ENCODE assay signal across 8 cellular contexts in genomic region chr7:100563809-100564400, GRCh38. TPM values are rescaled to one million over a fixed set of nuclear protein-coding genes. Genes with fewer than 3 reads are reported as not detected.
DNase-seq lines count a peak whose midpoint lies in the region; ATAC-seq and TF ChIP-seq lines count a peak whose summit lies in the region.

No MANE protein-coding gene starts in this region.

- H3K9me3 ChIP-seq in mucosa of descending colon, result no peaks in the 10 kb centered on the region

- H3K9me3 Mint-ChIP-seq in endothelial cell (ENCODE audit: unreplicated experiment), result no peaks in the 10 kb centered on the region
- no peaks in the 10 kb centered on the region for H3K9me3 Mint-ChIP-seq in stimulated activated effector memory CD8-positive, alpha-beta T cell treated with anti-CD3 and anti-CD28 coated beads, Interleukin-12 subunit alpha, Interleukin-12 subunit beta, amount 100 ng/mL, for 72 hours

- peaks cover 16% of the 10 kb centered on the region for H3K36me3 Mint-ChIP-seq in endothelial cell (ENCODE audit: low read depth, unreplicated experiment)
- peaks cover 79% of the 10 kb centered on the region for H3K36me3 Mint-ChIP-seq in stimulated activated effector memory CD8-positive, alpha-beta T cell treated with anti-CD3 and anti-CD28 coated beads, Interleukin-12 subunit alpha, Interleukin-12 subunit beta, amount 100 ng/mL, for 72 hours

- intact Hi-C loops in mucosa of descending colon (cut with DNase I, micrococcal nuclease), result loop anchor here in 1 of 2 donors (5.0 kb wide), 1 partner anchor 102 kb away; the partner anchor contains the start of gene SPACDR

- H3K4me3 Mint-ChIP-seq in endothelial cell (ENCODE audit: unreplicated experiment), result peak overlapping the region; percentile 37
- H3K4me3 Mint-ChIP-seq in stimulated activated effector memory CD8-positive, alpha-beta T cell treated with anti-CD3 and anti-CD28 coated beads, Interleukin-12 subunit alpha, Interleukin-12 subunit beta, amount 100 ng/mL, for 72 hours, result no peak overlapping the region

- peak; percentile 96 for TF ChIP-seq CTCF in endothelial cell (IDR thresholded peaks at IDR 0.05; ENCODE audit: unreplicated experiment)
- peak; percentile 86 for TF ChIP-seq CTCF in mucosa of descending colon (IDR thresholded peaks at IDR 0.05)

- H3K4me1 ChIP-seq in mucosa of descending colon (ENCODE audit: low read depth), result peaks cover 14% of the 10 kb centered on the region

- peaks cover 11% of the 10 kb centered on the region for H3K27me3 Mint-ChIP-seq in endothelial cell (ENCODE audit: unreplicated experiment)

- H3K27ac Mint-ChIP-seq in endothelial cell (ENCODE audit: unreplicated experiment), result no peak overlapping the region
- peak overlapping the region; percentile 63 for H3K27ac Mint-ChIP-seq in stimulated activated effector memory CD8-positive, alpha-beta T cell treated with anti-CD3 and anti-CD28 coated beads, Interleukin-12 subunit alpha, Interleukin-12 subunit beta, amount 100 ng/mL, for 72 hours

- DNase-seq in AG20443 (ENCODE audit: low spot score), result peak; percentile 91
- DNase-seq in NK-92 treated with Interleukin-12 subunit alpha and Interleukin-12 subunit beta, amount 100 ng/mL, for 24 hours (lab: John Stamatoyannopoulos, UW), result peak; percentile 57
- DNase-seq in activated CD8-positive, alpha-beta memory T cell treated with anti-CD3 and anti-CD28 coated beads for 4 hours (ENCODE audit: low read depth in 2 of 2), result peak; percentile 67 to 73
- DNase-seq in endothelial cell (ENCODE audit: low spot score), result peak; percentile 84
- peak; percentile 80 to 93 (median 87) for DNase-seq in mucosa of descending colon
- peak; percentile 72 to 93 for DNase-seq in stimulated activated effector memory CD8-positive, alpha-beta T cell treated with anti-CD3 and anti-CD28 coated beads, Interleukin-12 subunit alpha, Interleukin-12 subunit beta, amount 100 ng/mL, for 72 hours (ENCODE audit: low spot score in 2 of 2)

- peaks cover 9% of the 10 kb centered on the region for H3K4me1 Mint-ChIP-seq in endothelial cell (ENCODE audit: unreplicated experiment)
- peaks cover 35% of the 10 kb centered on the region for H3K4me1 Mint-ChIP-seq in stimulated activated effector memory CD8-positive, alpha-beta T cell treated with anti-CD3 and anti-CD28 coated beads, Interleukin-12 subunit alpha, Interleukin-12 subunit beta, amount 100 ng/mL, for 72 hours

- ATAC-seq in GM19438 (IDR thresholded peaks at IDR 0.05; ENCODE audit: low read depth, unreplicated experiment) (peak; percentile 58), mucosa of descending colon (peak; percentile 68), HG03354 (IDR thresholded peaks at IDR 0.05; ENCODE audit: poor library complexity, severe bottlenecking, unreplicated experiment) (no peak)
- peak; percentile 69 for ATAC-seq in stimulated activated effector memory CD8-positive, alpha-beta T cell treated with anti-CD3 and anti-CD28 coated beads, Interleukin-12 subunit alpha, Interleukin-12 subunit beta, amount 100 ng/mL, for 72 hours

- no peak overlapping the region for H3K4me3 ChIP-seq in mucosa of descending colon

- H3K36me3 ChIP-seq in mucosa of descending colon (ENCODE audit: low read depth), result no peaks in the 10 kb centered on the region

RNA-seq across cellular contexts. Expression of gene SAP25, which starts 9.8 kb away (rescaled TPM):
- total RNA-seq in endothelial cell (ENCODE audit: unreplicated experiment) (2.6 TPM), mucosa of descending colon (1 to 10 TPM; 2.8 to 4.3 (median 3.5) TPM)

RNA-seq across cellular contexts. Expression of gene LRCH4, which starts 22.0 kb away (rescaled TPM):
- 89.7 TPM for total RNA-seq in endothelial cell (ENCODE audit: unreplicated experiment)
- total RNA-seq in mucosa of descending colon, result 10 to 100 TPM; 57.2 to 71.0 (median 63.9) TPM

RNA-seq across cellular contexts. Expression of gene FBXO24, which starts 22.2 kb away (rescaled TPM):
- 1.3 TPM for total RNA-seq in endothelial cell (ENCODE audit: unreplicated experiment)
- 1 to 10 TPM in 1 of 3 donors, under 1 TPM in 2; 0.48 to 1.1 (median 0.66) TPM for total RNA-seq in mucosa of descending colon

RNA-seq across cellular contexts. Expression of gene AGFG2, which starts 24.9 kb away (rescaled TPM):
- total RNA-seq in endothelial cell (ENCODE audit: unreplicated experiment), result 48.6 TPM
- total RNA-seq in mucosa of descending colon, result 100 to 1,000 TPM in 1 of 3 donors, 10 to 100 TPM in 2; 56.5 to 113 (median 58.1) TPM

RNA-seq across cellular contexts. Expression of gene PCOLCE, which starts 38.3 kb away (rescaled TPM):
- 4.4 TPM for total RNA-seq in endothelial cell (ENCODE audit: unreplicated experiment)
- total RNA-seq in mucosa of descending colon, result 10 to 100 TPM in 2 of 3 donors, 1 to 10 TPM in 1; 6.1 to 47.9 (median 18.9) TPM
